Comparison of ENCODE assay signal across 2 cellular contexts in the genomic region with DNA sequence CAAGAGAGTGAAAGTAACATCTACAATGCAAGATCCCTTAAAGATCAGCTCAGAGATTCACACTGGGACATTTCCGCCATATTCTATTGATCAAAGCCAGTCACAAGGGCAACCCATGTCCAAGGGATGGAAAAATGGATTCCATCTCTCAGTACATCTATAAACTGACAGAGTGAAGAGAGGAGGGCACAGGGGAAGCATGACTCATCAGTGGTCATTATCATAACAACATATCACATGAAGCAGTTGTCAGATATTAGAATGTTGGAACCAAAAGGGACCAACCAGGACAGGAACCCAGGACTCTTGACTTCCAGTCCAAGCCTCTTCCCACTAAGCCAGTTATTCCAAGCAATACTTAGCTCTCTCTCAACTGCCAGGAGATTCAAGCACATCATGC.
TF ChIP-seq lines count a peak whose summit lies in the region.

No MANE protein-coding gene starts in this region.

TF ChIP-seq in SK-N-SH, 30 proteins besides CTCF, POLR2A, EP300 and RAD21 (continued from another document):
- TF ChIP-seq, protein P1, sequence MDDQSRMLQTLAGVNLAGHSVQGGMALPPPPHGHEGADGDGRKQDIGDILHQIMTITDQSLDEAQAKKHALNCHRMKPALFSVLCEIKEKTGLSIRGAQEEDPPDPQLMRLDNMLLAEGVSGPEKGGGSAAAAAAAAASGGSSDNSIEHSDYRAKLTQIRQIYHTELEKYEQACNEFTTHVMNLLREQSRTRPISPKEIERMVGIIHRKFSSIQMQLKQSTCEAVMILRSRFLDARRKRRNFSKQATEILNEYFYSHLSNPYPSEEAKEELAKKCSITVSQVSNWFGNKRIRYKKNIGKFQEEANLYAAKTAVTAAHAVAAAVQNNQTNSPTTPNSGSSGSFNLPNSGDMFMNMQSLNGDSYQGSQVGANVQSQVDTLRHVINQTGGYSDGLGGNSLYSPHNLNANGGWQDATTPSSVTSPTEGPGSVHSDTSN (IDR thresholded peaks at IDR 0.05), result peak; percentile 47; the same call in 1 of the 2 replicates
- TF ChIP-seq TCF12 (IDR thresholded peaks at IDR 0.05) (peak; percentile 34; the same call in 1 of the 2 replicates), FOSL2 (IDR thresholded peaks at IDR 0.05; ENCODE audit: borderline replicate concordance, low read depth) (0 out of 2 replicates have a peak, but pooled peaks have one; percentile 13)

TF ChIP-seq in endothelial cell of umbilical vein, 7 proteins besides CTCF, POLR2A, EP300 and RAD21 (continued from another document):
- TF ChIP-seq, protein P2, sequence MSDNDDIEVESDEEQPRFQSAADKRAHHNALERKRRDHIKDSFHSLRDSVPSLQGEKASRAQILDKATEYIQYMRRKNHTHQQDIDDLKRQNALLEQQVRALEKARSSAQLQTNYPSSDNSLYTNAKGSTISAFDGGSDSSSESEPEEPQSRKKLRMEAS (IDR thresholded peaks at IDR 0.05; ENCODE audit: insufficient read depth, insufficient read length), result no peak
- TF ChIP-seq POLR2AphosphoS5 (IDR thresholded peaks at IDR 0.05; ENCODE audit: insufficient read depth, low read depth, low read length) (no peak), FOS (IDR thresholded peaks at IDR 0.05; ENCODE audit: borderline replicate concordance, insufficient read depth, low read length) (peak; percentile 12), EZH2 (IDR thresholded peaks at IDR 0.05; ENCODE audit: borderline replicate concordance, low read depth, low read length, severe bottlenecking) (no peak)
